In the genomic region with DNA sequence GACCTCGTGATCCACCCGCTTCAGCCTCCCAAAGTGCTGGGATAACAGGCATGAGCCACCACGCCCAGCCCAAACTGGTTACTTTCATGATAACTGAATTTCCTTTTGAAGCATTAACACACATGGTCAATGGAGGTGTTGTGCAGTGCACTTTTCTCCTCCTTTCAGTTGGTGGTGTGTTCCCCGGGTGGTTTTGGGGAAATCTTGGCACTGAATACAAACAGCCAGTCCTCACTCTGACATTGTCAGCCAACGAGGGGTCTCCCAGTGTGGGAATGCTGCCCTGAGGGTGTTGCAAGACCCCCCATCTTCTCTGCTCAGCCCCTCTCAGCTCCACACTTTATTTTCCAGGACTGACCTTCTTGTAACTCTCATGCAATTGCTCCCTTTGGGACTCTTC, we compare ENCODE assay signal across 17 cellular contexts.
"Had no signal": no experiment of that assay in that cellular context is flagged by ENCODE, and none has a peak within 500 bp of the region (broad histone marks: within the 10 kb centered on the region; RNA-seq: fewer than 3 reads in every experiment).

No MANE protein-coding gene starts in this region.

- H3K9me3 ChIP-seq: ascending aorta had no signal

- H3K27me3 ChIP-seq: ascending aorta, brain microvascular endothelial cell had no signal

- H3K4me1 ChIP-seq: ascending aorta had no signal

- H3K36me3 ChIP-seq: ascending aorta, brain microvascular endothelial cell had no signal

- DNase-seq: activated CD4-positive, alpha-beta T cell treated with anti-CD3 and anti-CD28 coated beads, Interleukin-2, amount 10 ng/mL, durations not matched to agents 24 days and 14 days; activated CD8-positive, alpha-beta T cell treated with anti-CD3 and anti-CD28 coated beads, Interleukin-2, amount 10 ng/mL, durations not matched to agents 7 days and 5 days; activated gamma-delta T cell; activated naive CD4-positive, alpha-beta T cell treated with anti-CD3 and anti-CD28 coated beads, Interleukin-2, amount 50 U/mL, for 16 hours; brain microvascular endothelial cell; central memory CD4-positive, alpha-beta T cell; effector memory CD4-positive, alpha-beta T cell; glutamatergic neuron; islet precursor cell; nucleus accumbens; small intestine; stimulated activated CD4-positive, alpha-beta T cell treated with anti-CD3 and anti-CD28 coated beads, Interleukin-15, amount 100 ng/mL, for 24 hours; trophoblast cell had no signal

- H3K4me3 ChIP-seq: ascending aorta had no signal

- H3K27ac ChIP-seq: ascending aorta had no signal

- ATAC-seq: activated CD8-positive, alpha-beta T cell treated with anti-CD3 and anti-CD28 coated beads, Interleukin-2, amount 10 ng/mL, durations not matched to agents 7 days and 5 days; esophagus mucosa; SK-N-SH treated with all-trans-retinoic acid at 6 μM for 48 hours; stimulated activated memory B cell treated with anti-CD40 and anti-IgM and Interleukin-4, amounts not matched to agents 10 μg/mL and 1 μg/mL and 100 μg/mL, for 72 hours had no signal
